In the genomic region with DNA sequence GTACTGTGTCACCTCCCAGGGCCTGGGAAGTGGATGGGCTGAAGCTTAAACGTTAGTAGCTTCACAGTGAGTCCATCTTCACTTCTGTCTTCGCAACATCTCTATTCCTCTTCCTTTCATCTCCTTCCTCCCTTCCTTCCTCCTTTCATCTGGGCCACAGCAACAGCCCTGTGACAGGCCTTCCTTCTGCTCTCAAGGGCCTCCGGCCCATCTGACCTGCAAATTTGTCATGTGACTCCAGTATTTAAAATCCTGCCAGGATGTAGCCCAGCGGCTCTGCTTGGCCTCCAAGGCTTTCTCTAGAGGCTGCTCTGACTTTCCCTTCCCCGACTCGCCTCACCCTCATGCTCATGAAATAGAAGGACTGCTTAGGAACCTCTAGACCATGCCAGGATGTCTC, we compare ENCODE assay signal across 14 cellular contexts.
"Had no signal": no experiment of that assay in that cellular context is flagged by ENCODE, and none has a peak within 500 bp of the region (broad histone marks: within the 10 kb centered on the region; RNA-seq: fewer than 3 reads in every experiment).

No MANE protein-coding gene starts in this region.

- H3K9me3 ChIP-seq: gastrocnemius medialis, transverse colon had no signal

- DNase-seq: activated CD4-positive, alpha-beta memory T cell treated with anti-CD3 and anti-CD28 coated beads, Interleukin-2, amount 10 ng/mL, durations not matched to agents 7 days and 5 days; activated CD4-positive, alpha-beta T cell treated with anti-CD3 and anti-CD28 coated beads for 1 hour; activated naive CD4-positive, alpha-beta T cell treated with anti-CD3 and anti-CD28 coated beads, Interleukin-2, amount 50 U/mL, for 16 hours; effector memory CD4-positive, alpha-beta T cell; gastrocnemius medialis; hippocampal formation; kidney glomerular epithelial cell; retina; stimulated activated CD4-positive, alpha-beta T cell treated with anti-CD3 and anti-CD28 coated beads, Interleukin-15, amount 100 ng/mL, for 24 hours; stimulated activated CD4-positive, alpha-beta T cell treated with anti-CD3 and anti-CD28 coated beads, Interleukin-4, amount 100 ng/mL, for 4 hours; transverse colon had no signal

- H3K27me3 ChIP-seq: gastrocnemius medialis, neural progenitor cell had no signal

- H3K4me2 ChIP-seq: neural progenitor cell had no signal

- ATAC-seq: gastrocnemius medialis had no signal

- H3K9ac ChIP-seq: neural progenitor cell, parathyroid adenoma had no signal

- H3K4me3 ChIP-seq: coronary artery, gastrocnemius medialis, neural progenitor cell, transverse colon had no signal

- H3K36me3 ChIP-seq: gastrocnemius medialis, neural progenitor cell, transverse colon had no signal

- H3K4me1 ChIP-seq: gastrocnemius medialis, parathyroid adenoma, transverse colon had no signal

- H3K27ac ChIP-seq: coronary artery, gastrocnemius medialis, neural progenitor cell, parathyroid adenoma, transverse colon had no signal
